ENCODE assay signal across 6 cellular contexts in the genomic region with DNA sequence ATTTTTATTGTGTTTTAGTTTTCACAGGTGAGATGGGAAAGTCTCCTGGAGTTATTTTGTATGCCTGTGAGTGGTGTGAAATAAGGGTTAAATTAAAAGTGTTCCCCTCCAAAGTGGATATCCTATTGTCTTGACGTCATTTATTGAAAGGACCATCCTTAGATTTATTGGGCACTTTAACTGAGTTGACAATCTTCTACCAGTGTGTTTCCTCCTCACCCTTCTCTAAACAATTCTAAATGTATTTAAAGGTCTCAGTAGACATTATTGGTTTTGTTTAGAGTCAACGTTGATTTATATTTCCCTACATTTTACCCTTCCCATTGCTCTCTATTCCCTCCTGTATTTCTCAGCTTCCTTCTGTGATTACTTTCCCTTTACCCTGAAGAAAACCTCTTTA.
"Had no signal": no experiment of that assay in that cellular context is flagged by ENCODE, and none has a peak within 500 bp of the region (broad histone marks: within the 10 kb centered on the region; RNA-seq: fewer than 3 reads in every experiment).

No MANE protein-coding gene starts in this region.

- DNase-seq: H9, HCEC 1CT, HFFc6, KBM-7 had no signal

- ATAC-seq: GM23338, HepG2 had no signal
